Comparison of ENCODE assay signal across 33 cellular contexts in the genomic region with DNA sequence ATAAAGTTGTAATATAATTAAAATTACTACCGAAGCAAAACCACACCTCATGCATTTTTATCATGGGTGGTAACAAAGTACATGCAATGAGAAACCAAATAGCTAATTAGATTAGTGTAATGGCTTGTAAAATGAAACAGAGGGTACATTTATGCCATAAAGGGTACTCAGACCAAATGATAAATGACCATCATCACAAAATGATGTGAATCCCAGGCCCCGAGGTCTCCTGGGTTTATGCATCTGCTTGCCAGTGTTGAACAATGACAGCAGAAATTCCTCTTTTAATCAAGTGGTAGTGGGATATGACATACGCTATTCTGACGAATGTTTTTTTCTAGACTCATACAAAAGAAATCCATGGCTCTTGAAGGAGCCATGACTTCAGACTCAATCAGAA.
DNase-seq lines count a peak whose midpoint lies in the region; ATAC-seq and TF ChIP-seq lines count a peak whose summit lies in the region.
"Had no signal": no experiment of that assay in that cellular context is flagged by ENCODE, and none has a peak within 500 bp of the region (broad histone marks: within the 10 kb centered on the region; RNA-seq: fewer than 3 reads in every experiment).

No MANE protein-coding gene starts in this region.

- no peaks in the 10 kb centered on the region for H3K79me2 ChIP-seq in SK-N-SH (ENCODE audit: insufficient read depth)

- no peaks in the 10 kb centered on the region for H3F3A ChIP-seq in SK-N-SH (replicated peaks; ENCODE audit: insufficient read depth)

- peaks cover 0 to 1% of the 10 kb centered on the region in 2 donors for H3K27me3 Mint-ChIP-seq in CD4-positive, alpha-beta memory T cell
- no peaks in the 10 kb centered on the region for H3K27me3 Mint-ChIP-seq in type B pancreatic cell

- no peak overlapping the region for H2AFZ ChIP-seq in SK-N-SH (ENCODE audit: low read depth)

- no peaks in the 10 kb centered on the region for H3K9me3 ChIP-seq in SK-N-SH
- H3K9me3 ChIP-seq in BE2C, result no peaks in the 10 kb centered on the region
- no peaks in the 10 kb centered on the region for H3K9me3 ChIP-seq in heart right ventricle
- no peaks in the 10 kb centered on the region for H3K9me3 ChIP-seq in CD4-positive, alpha-beta memory T cell (ENCODE audit: control insufficient read depth in 1 of 2, low read length in 2 of 2)
- H3K9me3 ChIP-seq: A549; BLaER1; BLaER1 treated with 17β-estradiol and CSF1 and Interleukin-3, amounts not matched to agents 10 nM and 100 nM; Caco-2 had no signal

- H3K4me2 ChIP-seq in SK-N-SH, result no peak overlapping the region
- H3K4me2 ChIP-seq: A549; BLaER1; BLaER1 treated with 17β-estradiol and CSF1 and Interleukin-3, amounts not matched to agents 10 nM and 100 nM had no signal

- intact Hi-C loops in heart right ventricle (cut with DNase I), result no loop called here
- intact Hi-C loops in CD4-positive, alpha-beta memory T cell (cut with micrococcal nuclease), result no loop called here

- H3K4me1 ChIP-seq in SK-N-SH (ENCODE audit: control insufficient read depth in 1 of 2, insufficient read depth in 2 of 2, low read depth in 1 of 2, low read length in 1 of 2) (no peaks in the 10 kb centered on the region; a peak in 2 of 4 replicates), BE2C (peaks cover 36% of the 10 kb centered on the region), heart right ventricle (no peaks in the 10 kb centered on the region)
- no peaks in the 10 kb centered on the region for H3K4me1 ChIP-seq in CD4-positive, alpha-beta memory T cell (ENCODE audit: insufficient read depth, low read length)
- H3K4me1 ChIP-seq: A549; BLaER1; BLaER1 treated with 17β-estradiol and CSF1 and Interleukin-3, amounts not matched to agents 10 nM and 100 nM; Caco-2 had no signal

- TF ChIP-seq CTCF in SK-N-SH (IDR thresholded peaks at IDR 0.05), result no peak
- no peak for TF ChIP-seq CTCF in BE2C (IDR thresholded peaks at IDR 0.05; ENCODE audit: low read depth, low read length)
- TF ChIP-seq CTCF in heart right ventricle (IDR thresholded peaks at IDR 0.05), result no peak
- no peak for TF ChIP-seq CTCF in type B pancreatic cell (conservative IDR thresholded peaks at IDR 0.05)

- no peaks in the 10 kb centered on the region for H3K27me3 ChIP-seq in SK-N-SH (ENCODE audit: insufficient read depth)
- H3K27me3 ChIP-seq in BE2C, result no peaks in the 10 kb centered on the region
- peaks cover 0 to 2% (median 0%) of the 10 kb centered on the region in 7 donors for H3K27me3 ChIP-seq in heart right ventricle
- no peaks in the 10 kb centered on the region for H3K27me3 ChIP-seq in CD4-positive, alpha-beta memory T cell (ENCODE audit: insufficient read depth, low read length)
- H3K27me3 ChIP-seq: BLaER1; BLaER1 treated with 17β-estradiol and CSF1 and Interleukin-3, amounts not matched to agents 10 nM and 100 nM had no signal

- no peaks in the 10 kb centered on the region for H3K36me3 Mint-ChIP-seq in CD4-positive, alpha-beta memory T cell
- no peaks in the 10 kb centered on the region for H3K36me3 Mint-ChIP-seq in type B pancreatic cell
- H3K36me3 Mint-ChIP-seq: CD14-positive monocyte; CD4-positive, CD25-positive, alpha-beta regulatory T cell; CD8-positive, alpha-beta memory T cell; CD8-positive, alpha-beta T cell had no signal

- POLR2A ChIA-PET in SK-N-SH (lab: Yijun Ruan, JAX), result no interaction called here
- POLR2A ChIA-PET in CD4-positive, alpha-beta memory T cell (lab: Charles Lee; ENCODE audit: partially characterized antibody), result no interaction called here

- no peak overlapping the region for H3K4me3 Mint-ChIP-seq in CD4-positive, alpha-beta memory T cell
- H3K4me3 Mint-ChIP-seq in type B pancreatic cell, result no peak overlapping the region
- H3K4me3 Mint-ChIP-seq: B cell; CD14-positive monocyte; CD4-positive, alpha-beta T cell; CD4-positive, CD25-positive, alpha-beta regulatory T cell; CD8-positive, alpha-beta memory T cell; CD8-positive, alpha-beta T cell had no signal

- no peaks in the 10 kb centered on the region for H3K4me1 Mint-ChIP-seq in CD4-positive, alpha-beta memory T cell
- H3K4me1 Mint-ChIP-seq in type B pancreatic cell (ENCODE audit: unreplicated experiment), result no peaks in the 10 kb centered on the region
- H3K4me1 Mint-ChIP-seq: B cell; CD14-positive monocyte; CD4-positive, CD25-positive, alpha-beta regulatory T cell; CD8-positive, alpha-beta memory T cell had no signal

- WGBS in SK-N-SH (ENCODE audit: low lambda C conversion rate), result 40% methylated on average over 4 of the region's 4 CpGs
- 79 to 80% methylated on average over 4 of the region's 4 CpGs for WGBS in heart right ventricle, 2 donors

- no peaks in the 10 kb centered on the region for H3K9me2 ChIP-seq in SK-N-SH

- H3K27ac ChIP-seq in SK-N-SH (ENCODE audit: low read depth in 2 of 2, low read length in 1 of 2) (no peak overlapping the region), heart right ventricle (no peak overlapping the region)
- H3K27ac ChIP-seq in CD4-positive, alpha-beta memory T cell (ENCODE audit: low read depth, low read length), result no peak overlapping the region
- H3K27ac ChIP-seq: 22Rv1; A549; BLaER1; BLaER1 treated with 17β-estradiol and CSF1 and Interleukin-3, amounts not matched to agents 10 nM and 100 nM; C4-2B had no signal

- TF ChIP-seq EP300 in SK-N-SH (IDR thresholded peaks at IDR 0.05; ENCODE audit: borderline replicate concordance in 1 of 2, low read depth in 1 of 2, low read length in 1 of 2), result no peak

- TF ChIP-seq RAD21 in SK-N-SH (IDR thresholded peaks at IDR 0.05; ENCODE audit: low read length), result no peak

- H3K9ac ChIP-seq in SK-N-SH, result no peak overlapping the region
- H3K9ac ChIP-seq: BLaER1; BLaER1 treated with 17β-estradiol and CSF1 and Interleukin-3, amounts not matched to agents 10 nM and 100 nM had no signal

- no peak for DNase-seq in SK-N-SH
- peak; percentile 80 for DNase-seq in BE2C
- DNase-seq in NCI-H69 (lab: John Stamatoyannopoulos, UW), result peak; percentile 35
- peak; percentile 84 for DNase-seq in SK-N-DZ (ENCODE audit: low spot score)
- DNase-seq in heart right ventricle, result no peak
- no peak for DNase-seq in CD4-positive, alpha-beta memory T cell
- DNase-seq in type B pancreatic cell (ENCODE audit: extremely low spot score, unreplicated experiment), result no peak
- DNase-seq: 8988T; ACHN; AML-193; C1 segment of cervical spinal cord; Caco-2; Calu3; CD4-positive, alpha-beta T cell; CD4-positive, CD25-positive, alpha-beta regulatory T cell; CD8-positive, alpha-beta memory T cell; CD8-positive, alpha-beta T cell; COR-L47; DMS 273 treated with DMSO at 0.1 percent for 48 hours; DMS153; DMS53; DMS79; DMS79 treated with DMSO at 0.1 percent for 48 hours; DND-41; EL had no signal

- H4K20me1 ChIP-seq in SK-N-SH (ENCODE audit: insufficient read depth), result no peaks in the 10 kb centered on the region
- H4K20me1 ChIP-seq: BLaER1; BLaER1 treated with 17β-estradiol and CSF1 and Interleukin-3, amounts not matched to agents 10 nM and 100 nM had no signal

- CTCF ChIA-PET in SK-N-SH (lab: Yijun Ruan, JAX), result interaction anchor here (1.4 kb wide), 1 partner anchor 16 kb away, joined by 3 read pairs; no protein-coding TSS in a partner anchor
- CTCF ChIA-PET in CD4-positive, alpha-beta memory T cell (lab: Charles Lee; ENCODE audit: partially characterized antibody), result no interaction called here

- no peak for ATAC-seq in SK-N-SH treated with all-trans-retinoic acid at 6 μM for 48 hours
- ATAC-seq in heart right ventricle, result no peak
- ATAC-seq: A549; CD8-positive, alpha-beta T cell had no signal

- H3K9me3 Mint-ChIP-seq in CD4-positive, alpha-beta memory T cell, result no peaks in the 10 kb centered on the region
- no peaks in the 10 kb centered on the region for H3K9me3 Mint-ChIP-seq in type B pancreatic cell
- H3K9me3 Mint-ChIP-seq: CD4-positive, alpha-beta T cell; CD8-positive, alpha-beta memory T cell; CD8-positive, alpha-beta T cell had no signal

- no peak overlapping the region for H3K27ac Mint-ChIP-seq in CD4-positive, alpha-beta memory T cell
- H3K27ac Mint-ChIP-seq in type B pancreatic cell, result no peak overlapping the region
- H3K27ac Mint-ChIP-seq: B cell; CD14-positive monocyte; CD4-positive, alpha-beta T cell; CD4-positive, CD25-positive, alpha-beta regulatory T cell; CD8-positive, alpha-beta memory T cell; CD8-positive, alpha-beta T cell had no signal

- H3K36me3 ChIP-seq in SK-N-SH (replicated peaks in 1 of 2; ENCODE audit: control insufficient read depth in 1 of 2, insufficient read depth in 2 of 2, low read length in 1 of 2) (no peaks in the 10 kb centered on the region), BE2C (peaks cover 50% of the 10 kb centered on the region), heart right ventricle (no peaks in the 10 kb centered on the region)
- H3K36me3 ChIP-seq in CD4-positive, alpha-beta memory T cell (ENCODE audit: insufficient read depth, low read length), result no peaks in the 10 kb centered on the region
- H3K36me3 ChIP-seq: BLaER1; BLaER1 treated with 17β-estradiol and CSF1 and Interleukin-3, amounts not matched to agents 10 nM and 100 nM had no signal

- H3K4me3 ChIP-seq in SK-N-SH (ENCODE audit: low read depth in 2 of 2, low read length in 1 of 2) (no peak overlapping the region), BE2C (ENCODE audit: low read depth, low read length) (no peak overlapping the region), heart right ventricle (no peak overlapping the region)
- no peak overlapping the region for H3K4me3 ChIP-seq in CD4-positive, alpha-beta memory T cell (ENCODE audit: low read length in 2 of 2)
- H3K4me3 ChIP-seq: A549; BLaER1; BLaER1 treated with 17β-estradiol and CSF1 and Interleukin-3, amounts not matched to agents 10 nM and 100 nM had no signal

TF ChIP-seq in SK-N-SH treated with all-trans-retinoic acid at 6 μM for 48 hours, 23 proteins besides CTCF, POLR2A, EP300 and RAD21 (continues in another document):
- TF ChIP-seq ISL1 (CRISPR knock-in tag; IDR thresholded peaks at IDR 0.05), result peak; percentile 38; the same call in 1 of the 2 replicates
- no peak for TF ChIP-seq RARB (CRISPR knock-in tag; IDR thresholded peaks at IDR 0.05)
- TF ChIP-seq ZFP30 (CRISPR knock-in tag; IDR thresholded peaks at IDR 0.05), result no peak
- TF ChIP-seq GLIS3 (CRISPR knock-in tag; IDR thresholded peaks at IDR 0.05), result no peak

TF ChIP-seq in SK-N-SH, 30 proteins besides CTCF, POLR2A, EP300 and RAD21 (continues in another document):
- TF ChIP-seq MEF2A (IDR thresholded peaks at IDR 0.05; ENCODE audit: borderline replicate concordance, low read depth) (no peak), GABPA (IDR thresholded peaks at IDR 0.05; ENCODE audit: low read depth) (no peak), YY1 (IDR thresholded peaks at IDR 0.05; ENCODE audit: low read depth) (no peak), FOXM1 (IDR thresholded peaks at IDR 0.05; ENCODE audit: low read depth) (no peak), SMC3 (IDR thresholded peaks at IDR 0.05; ENCODE audit: low read depth, low read length) (no peak)
- TF ChIP-seq, protein P1, sequence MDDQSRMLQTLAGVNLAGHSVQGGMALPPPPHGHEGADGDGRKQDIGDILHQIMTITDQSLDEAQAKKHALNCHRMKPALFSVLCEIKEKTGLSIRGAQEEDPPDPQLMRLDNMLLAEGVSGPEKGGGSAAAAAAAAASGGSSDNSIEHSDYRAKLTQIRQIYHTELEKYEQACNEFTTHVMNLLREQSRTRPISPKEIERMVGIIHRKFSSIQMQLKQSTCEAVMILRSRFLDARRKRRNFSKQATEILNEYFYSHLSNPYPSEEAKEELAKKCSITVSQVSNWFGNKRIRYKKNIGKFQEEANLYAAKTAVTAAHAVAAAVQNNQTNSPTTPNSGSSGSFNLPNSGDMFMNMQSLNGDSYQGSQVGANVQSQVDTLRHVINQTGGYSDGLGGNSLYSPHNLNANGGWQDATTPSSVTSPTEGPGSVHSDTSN (IDR thresholded peaks at IDR 0.05), result no peak

Comparison
In these comparisons a context has a peak if more than half of its experiments do, and no peak if none do; other contexts are left out.
1. DNase-seq: peak in BE2C (single experiment), NCI-H69 (single experiment) and SK-N-DZ (single experiment); none in SK-N-SH (single experiment), heart right ventricle (0 of 2), CD4-positive, alpha-beta memory T cell (0 of 5) and type B pancreatic cell (single experiment).